9 cellular contexts compared by ENCODE assay signal in genomic region chr9:121133104-121133816, GRCh38. TPM values are rescaled to one million over a fixed set of nuclear protein-coding genes. Genes with fewer than 3 reads are reported as not detected.
DNase-seq lines count a peak whose midpoint lies in the region; ATAC-seq and TF ChIP-seq lines count a peak whose summit lies in the region.
"Had no signal": no experiment of that assay in that cellular context is flagged by ENCODE, and none has a peak within 500 bp of the region (broad histone marks: within the 10 kb centered on the region; RNA-seq: fewer than 3 reads in every experiment).

No MANE protein-coding gene starts in this region.

- no peak overlapping the region for H3K4me3 Mint-ChIP-seq in H9
- H3K4me3 Mint-ChIP-seq in effector memory CD8-positive, alpha-beta T cell = peak overlapping the region; percentile 68 to 71

- H3K23ac ChIP-seq in H9 (ENCODE audit: insufficient read length, low read depth, low read length) = no peak overlapping the region

- H3K23me2 ChIP-seq in H9 (ENCODE audit: insufficient read length, low read depth, low read length, poor library complexity, severe bottlenecking) = no peaks in the 10 kb centered on the region

- no peak overlapping the region for H4K8ac ChIP-seq in H9 (replicated peaks; ENCODE audit: insufficient read length, low read depth, low read length)

- no peak overlapping the region for H2BK120ac ChIP-seq in H9 (ENCODE audit: low read depth, low read length, poor library complexity, severe bottlenecking)

- H2BK12ac ChIP-seq in H9 (ENCODE audit: insufficient read length, low read depth, low read length) = no peak overlapping the region

- H4K20me1 ChIP-seq in H9 (ENCODE audit: control insufficient read depth, insufficient read depth, insufficient read length) = no peaks in the 10 kb centered on the region

- H2BK15ac ChIP-seq in H9 (ENCODE audit: low read depth, low read length) = no peak overlapping the region

- peak; percentile 99 for ATAC-seq in effector memory CD8-positive, alpha-beta T cell (replicated peaks)
- ATAC-seq in HG03378 (IDR thresholded peaks at IDR 0.05; ENCODE audit: unreplicated experiment) = no peak

- H3K18ac ChIP-seq in H9 (ENCODE audit: insufficient read length, low read depth, low read length) = peak overlapping the region; percentile 75

- H2AFZ ChIP-seq in H9 (ENCODE audit: low read length) = no peak overlapping the region

- H2AK5ac ChIP-seq in H9 (ENCODE audit: insufficient read length, low read length) = no peak overlapping the region

- H3K9ac ChIP-seq in H9 (ENCODE audit: extremely low read depth, insufficient read length, low read length) = no peak overlapping the region

- no peak overlapping the region for H3T11ph ChIP-seq in H9 (ENCODE audit: low read length)

- peak overlapping the region; percentile 25 for H3K4me2 ChIP-seq in H9 (ENCODE audit: insufficient read depth, insufficient read length, low read length)

- H3K79me1 ChIP-seq in H9 (ENCODE audit: insufficient read depth, low read depth, low read length, poor library complexity, severe bottlenecking) = no peaks in the 10 kb centered on the region

- peaks cover 0 to 3% of the 10 kb centered on the region in 2 experiments; a peak in 2 of 5 replicates for H3K9me3 Mint-ChIP-seq in H9
- no peaks in the 10 kb centered on the region for H3K9me3 Mint-ChIP-seq in effector memory CD8-positive, alpha-beta T cell

- no CpG with 5 or more reads among the region's 19 CpGs for WGBS in H9 (ENCODE audit: extremely low coverage, insufficient read length, low lambda C conversion rate)

- no peak overlapping the region for H2BK20ac ChIP-seq in H9 (ENCODE audit: low read depth, low read length, poor library complexity, severe bottlenecking)

- no peak overlapping the region for H4K5ac ChIP-seq in H9 (ENCODE audit: insufficient read length, low read depth, low read length)

- H3K14ac ChIP-seq in H9 (ENCODE audit: insufficient read depth, low read length) = no peak overlapping the region

- TF ChIP-seq CTCF in H9 (conservative IDR thresholded peaks at IDR 0.05) = no peak

- DNase-seq in H9 (peak; percentile 83), nucleus accumbens (lab: John Stamatoyannopoulos, UW) (no peak), foreskin melanocyte (no peak), OCI-M2 (lab: John Stamatoyannopoulos, UW; ENCODE audit: unreplicated experiment) (no peak)
- DNase-seq in activated CD4-positive, alpha-beta T cell treated with anti-CD3 and anti-CD28 coated beads for 48 hours = peak; percentile 74
- DNase-seq in effector memory CD8-positive, alpha-beta T cell = peak; percentile 58 to 67 (median 60)
- DNase-seq in stimulated activated CD4-positive, alpha-beta T cell treated with anti-CD3 and anti-CD28 coated beads, Interleukin-4, amount 100 ng/mL, for 48 hours (ENCODE audit: low read depth in 2 of 2) = peak; percentile 38 to 43
- DNase-seq: NCI-H1092 had no signal

- no peak overlapping the region for H3K56ac ChIP-seq in H9 (ENCODE audit: insufficient read length, low read depth, low read length)

- no peak overlapping the region for H4K91ac ChIP-seq in H9 (ENCODE audit: insufficient read length, low read depth, low read length)

- H3K27me3 ChIP-seq in H9 (ENCODE audit: insufficient read depth, low read length) = no peaks in the 10 kb centered on the region

- no peak overlapping the region for H2BK5ac ChIP-seq in H9 (ENCODE audit: insufficient read length, low read length)

- no peaks in the 10 kb centered on the region for H3K79me2 ChIP-seq in H9 (ENCODE audit: insufficient read depth, low read length)

- H3K27ac ChIP-seq in H9 (ENCODE audit: insufficient read length, low read depth, low read length) = no peak overlapping the region

- peaks cover 28 to 32% of the 10 kb centered on the region in 2 experiments for H3K4me1 Mint-ChIP-seq in H9
- H3K4me1 Mint-ChIP-seq in effector memory CD8-positive, alpha-beta T cell (ENCODE audit: low read depth in 2 of 2) = peaks cover 42 to 65% of the 10 kb centered on the region in 2 donors

- H3K4ac ChIP-seq in H9 (ENCODE audit: low read depth, low read length) = no peak overlapping the region

- H3K9me3 ChIP-seq in H9 (ENCODE audit: control insufficient read depth, low read depth, low read length) = no peaks in the 10 kb centered on the region

- peaks cover 8 to 21% (median 9%) of the 10 kb centered on the region in 3 experiments for H3K36me3 Mint-ChIP-seq in H9 (ENCODE audit: insufficient read depth in 1 of 3, low read depth in 3 of 3)
- H3K36me3 Mint-ChIP-seq in effector memory CD8-positive, alpha-beta T cell (ENCODE audit: insufficient read depth) = peaks cover 43% of the 10 kb centered on the region

- peak overlapping the region in 1 of 3 experiments; percentile 23; a peak in 1 of 7 replicates for H3K27ac Mint-ChIP-seq in H9
- peak overlapping the region; percentile 1 to 64 for H3K27ac Mint-ChIP-seq in effector memory CD8-positive, alpha-beta T cell

- H3K4me1 ChIP-seq in H9 (ENCODE audit: insufficient read depth, low read length) = peaks cover 2% of the 10 kb centered on the region; the same call in 1 of the 2 replicates

- H3K27me3 Mint-ChIP-seq in H9 (ENCODE audit: low read depth) = no peaks in the 10 kb centered on the region; the same call in 1 of the 2 replicates
- H3K27me3 Mint-ChIP-seq in effector memory CD8-positive, alpha-beta T cell = no peaks in the 10 kb centered on the region

RNA-seq across cellular contexts. Expression of gene CNTRL, which starts 58.5 kb away (rescaled TPM):
- total RNA-seq in H9 (2021) = 11.6 and 14.2 TPM in 2 replicates

Comparison
In these comparisons a context has a peak if more than half of its experiments do, and no peak if none do; other contexts are left out.
1. DNase-seq: peak in H9 (single experiment), activated CD4-positive, alpha-beta T cell treated with anti-CD3 and anti-CD28 coated beads for 48 hours (single experiment), effector memory CD8-positive, alpha-beta T cell (3 of 3) and stimulated activated CD4-positive, alpha-beta T cell treated with anti-CD3 and anti-CD28 coated beads, Interleukin-4, amount 100 ng/mL, for 48 hours (2 of 2); none in nucleus accumbens (0 of 56), foreskin melanocyte (single experiment) and OCI-M2 (single experiment).
2. H3K4me3 Mint-ChIP-seq: peak in effector memory CD8-positive, alpha-beta T cell (2 of 2); none in H9 (0 of 2).